In the genomic region with DNA sequence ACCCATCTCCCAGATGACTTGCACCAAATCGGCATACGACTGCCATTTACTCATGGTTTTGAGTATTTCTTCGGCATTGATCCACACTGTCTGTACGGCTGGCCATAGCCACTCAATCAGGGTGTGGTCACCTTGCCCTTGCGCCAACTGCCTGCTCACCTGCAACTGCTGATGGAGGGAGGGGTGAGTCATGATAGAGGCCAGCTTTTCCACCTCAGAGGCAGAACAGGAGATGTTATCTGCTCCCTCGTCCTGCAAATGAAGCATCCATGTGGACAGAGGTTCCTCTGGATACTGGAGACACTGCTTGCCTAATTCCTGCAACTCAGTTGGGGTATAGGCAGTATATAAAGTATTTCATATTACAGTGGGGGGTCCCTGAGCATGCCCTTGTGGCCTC, we compare ENCODE assay signal across 18 cellular contexts.
"Had no signal": no experiment of that assay in that cellular context is flagged by ENCODE, and none has a peak within 500 bp of the region (broad histone marks: within the 10 kb centered on the region; RNA-seq: fewer than 3 reads in every experiment).

No MANE protein-coding gene starts in this region.

- H3K4me3 ChIP-seq: adrenal gland, Peyer's patch had no signal

- DNase-seq: activated CD4-positive, alpha-beta T cell treated with anti-CD3 and anti-CD28 coated beads for 4 hours; activated CD8-positive, alpha-beta memory T cell treated with anti-CD3 and anti-CD28 coated beads, Interleukin-2, amount 50 U/mL, for 4 hours; activated CD8-positive, alpha-beta T cell treated with anti-CD3 and anti-CD28 coated beads for 36 hours; activated naive CD4-positive, alpha-beta T cell treated with anti-CD3 and anti-CD28 coated beads, Interleukin-2, amount 50 U/mL, for 16 hours; activated naive CD8-positive, alpha-beta T cell treated with anti-CD3 and anti-CD28 coated beads, Interleukin-2, amount 10 ng/mL, durations not matched to agents 7 days and 5 days; activated T-cell treated with anti-CD3 and anti-CD28 coated beads, Interleukin-2, amount 50 U/mL, for 72 hours; adrenal gland; anterior cingulate cortex; central memory CD4-positive, alpha-beta T cell; NCI-H1105 treated with DMSO at 0.1 percent for 48 hours; NCI-H1436 treated with DMSO at 0.1 percent for 48 hours; NCI-H187; NCI-H345; NCI-H510A; NCI-H526 treated with DMSO at 0.1 percent for 48 hours; Peyer's patch; SHP77 treated with DMSO at 0.1 percent for 48 hours had no signal

- H3K9me3 ChIP-seq: adrenal gland, Peyer's patch had no signal

- ATAC-seq: activated CD4-positive, CD25-positive, alpha-beta regulatory T cell treated with anti-CD3 and anti-CD28 coated beads, Interleukin-2, amount 50 U/mL, for 24 hours; activated CD8-positive, alpha-beta T cell treated with anti-CD3 and anti-CD28 coated beads for 36 hours; activated T-cell treated with anti-CD3 and anti-CD28 coated beads, Interleukin-2, amount 50 U/mL, for 72 hours had no signal

- H3K36me3 ChIP-seq: adrenal gland, Peyer's patch had no signal

- H3K27ac ChIP-seq: adrenal gland had no signal

- H3K27me3 ChIP-seq: adrenal gland, Peyer's patch had no signal

- H3K4me1 ChIP-seq: adrenal gland, Peyer's patch had no signal
